8 cellular contexts compared by ENCODE assay signal in the genomic region with DNA sequence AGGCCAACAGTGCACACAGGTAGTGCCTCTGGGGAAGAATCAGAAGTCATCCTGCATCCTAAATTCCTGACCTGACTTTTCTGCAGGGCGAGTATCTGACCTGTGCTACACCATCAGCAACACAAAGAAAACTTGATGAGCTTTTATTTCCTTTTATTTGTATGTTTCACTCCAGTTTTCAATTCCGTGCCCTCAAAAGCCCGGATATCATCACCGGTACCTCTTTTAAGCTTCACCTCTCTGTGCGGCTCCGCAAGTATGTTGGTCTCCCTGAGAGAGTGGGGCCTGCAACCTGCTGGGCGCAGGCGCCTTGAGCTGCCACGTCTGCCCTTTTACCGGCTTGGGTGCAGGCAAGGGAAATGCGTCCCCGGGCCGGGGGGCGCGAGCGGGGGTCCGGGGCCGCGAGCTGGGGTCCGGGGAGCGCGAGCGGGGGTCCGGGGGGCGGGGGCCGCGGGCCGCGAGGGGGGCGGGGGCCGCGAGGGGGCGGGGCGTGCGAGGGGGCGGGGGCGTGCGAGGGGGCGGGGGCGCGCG. TPM values are rescaled to one million over a fixed set of nuclear protein-coding genes. Genes with fewer than 3 reads are reported as not detected.
DNase-seq lines count a peak whose midpoint lies in the region; ATAC-seq and TF ChIP-seq lines count a peak whose summit lies in the region.

No MANE protein-coding gene starts in this region.

- H3K4me1 ChIP-seq in endocrine pancreas (ENCODE audit: control insufficient read depth, insufficient read depth, low read length): no peaks in the 10 kb centered on the region
- H3K4me1 ChIP-seq in mucosa of stomach (ENCODE audit: control insufficient read depth, insufficient read depth, low read length): no peaks in the 10 kb centered on the region
- H3K4me1 ChIP-seq in transverse colon: peaks cover 0 to 9% (median 0%) of the 10 kb centered on the region in 4 donors

- peak overlapping the region; percentile 44 to 61 (median 56) for H3K27ac ChIP-seq in transverse colon

- H3K36me3 ChIP-seq in endocrine pancreas (ENCODE audit: control insufficient read depth, insufficient read depth, low read length) (no peaks in the 10 kb centered on the region), mucosa of stomach (ENCODE audit: control insufficient read depth, insufficient read depth, low read length) (no peaks in the 10 kb centered on the region), transverse colon (no peaks in the 10 kb centered on the region)

- H3K27me3 Mint-ChIP-seq in activated naive CD4-positive, alpha-beta T cell treated with anti-CD3 and anti-CD28 coated beads for 36 hours (ENCODE audit: low read depth): peaks cover 27% of the 10 kb centered on the region

- TF ChIP-seq CTCF in transverse colon (IDR thresholded peaks at IDR 0.05): no peak

- H3K4me3 ChIP-seq in endocrine pancreas (ENCODE audit: control insufficient read depth, insufficient read depth, low read length) (peak overlapping the region; percentile 69), mucosa of stomach (ENCODE audit: low read length) (peak overlapping the region; percentile 25), transverse colon (peak overlapping the region in 2 of 4 donors; percentile 9 to 43)

- intact Hi-C loops in activated naive CD4-positive, alpha-beta T cell treated with anti-CD3 and anti-CD28 coated beads for 36 hours (cut with micrococcal nuclease): no loop called here
- intact Hi-C loops in transverse colon (cut with DNase I; ENCODE audit: low total_unique reads): no loop called here

- H3K27me3 ChIP-seq in endocrine pancreas (ENCODE audit: control insufficient read depth, insufficient read depth, low read length) (no peaks in the 10 kb centered on the region), mucosa of stomach (ENCODE audit: control insufficient read depth, insufficient read depth, low read length) (no peaks in the 10 kb centered on the region), transverse colon (no peaks in the 10 kb centered on the region)

- no peak for ATAC-seq in HG03280 (IDR thresholded peaks at IDR 0.05; ENCODE audit: unreplicated experiment)

- H3K36me3 Mint-ChIP-seq in activated naive CD4-positive, alpha-beta T cell treated with anti-CD3 and anti-CD28 coated beads for 36 hours (ENCODE audit: low read depth): peaks cover 27% of the 10 kb centered on the region

- CTCF ChIA-PET in activated naive CD4-positive, alpha-beta T cell treated with anti-CD3 and anti-CD28 coated beads for 36 hours (lab: Charles Lee): no interaction called here

- DNase-seq in activated naive CD4-positive, alpha-beta T cell treated with anti-CD3 and anti-CD28 coated beads for 36 hours: no peak
- no peak for DNase-seq in activated naive CD4-positive, alpha-beta T cell (lab: John Stamatoyannopoulos, UW)
- peak; percentile 40 for DNase-seq in activated CD4-positive, CD25-positive, alpha-beta regulatory T cell treated with anti-CD3 and anti-CD28 coated beads, Interleukin-2, amount 50 U/mL, for 72 hours
- DNase-seq in transverse colon (peak; percentile 10), LoVo (ENCODE audit: low spot score) (no peak)

- TF ChIP-seq EP300 in transverse colon (IDR thresholded peaks at IDR 0.05; ENCODE audit: low read depth): no peak

- H3K9me3 Mint-ChIP-seq in activated naive CD4-positive, alpha-beta T cell treated with anti-CD3 and anti-CD28 coated beads for 36 hours: peaks cover 33% of the 10 kb centered on the region

- H3K9me3 ChIP-seq in endocrine pancreas (ENCODE audit: control insufficient read depth, low read length) (no peaks in the 10 kb centered on the region), mucosa of stomach (ENCODE audit: control insufficient read depth, low read length) (no peaks in the 10 kb centered on the region), transverse colon (no peaks in the 10 kb centered on the region)

- H3K9ac ChIP-seq in endocrine pancreas (ENCODE audit: control insufficient read depth, insufficient read depth, low read length): peak overlapping the region; percentile 51
- peak overlapping the region; percentile 39 for H3K9ac ChIP-seq in mucosa of stomach (ENCODE audit: low read length)

- no peak overlapping the region for H3K27ac Mint-ChIP-seq in activated naive CD4-positive, alpha-beta T cell treated with anti-CD3 and anti-CD28 coated beads for 36 hours

- in situ Hi-C loops in transverse colon (cut with MboI; ENCODE audit: low pct_ligation_motif_present in 1 of 4, low pct_unique_long_range_greater_than_20kb in 1 of 4, low sequenced_read_pairs in 3 of 4): no loop called here

- H3K4me1 Mint-ChIP-seq in activated naive CD4-positive, alpha-beta T cell treated with anti-CD3 and anti-CD28 coated beads for 36 hours (ENCODE audit: low read depth): peaks cover 8% of the 10 kb centered on the region

- TF ChIP-seq POLR2A in transverse colon (IDR thresholded peaks at IDR 0.05): no peak

- H3K4me3 Mint-ChIP-seq in activated naive CD4-positive, alpha-beta T cell treated with anti-CD3 and anti-CD28 coated beads for 36 hours: peak overlapping the region; percentile 1

- 33 to 50% methylated on average over 1 to 13 of the region's 42 CpGs for WGBS in transverse colon (ENCODE audit: low coverage in 1 of 2), 2 donors

RNA-seq across cellular contexts. Expression of gene DUXA, which starts 4.3 kb away (rescaled TPM):
- not detected for total RNA-seq in activated naive CD4-positive, alpha-beta T cell treated with anti-CD3 and anti-CD28 coated beads for 36 hours
- total RNA-seq in transverse colon: not detected

RNA-seq across cellular contexts. Expression of gene ZNF264, which starts 19.7 kb away (rescaled TPM):
- total RNA-seq in activated naive CD4-positive, alpha-beta T cell treated with anti-CD3 and anti-CD28 coated beads for 36 hours: 10 to 100 TPM; 18.4 to 18.5 TPM
- total RNA-seq in transverse colon: 100 to 1,000 TPM in 1 of 4 donors, 10 to 100 TPM in 3; 24.3 to 166 (median 35.6) TPM

RNA-seq across cellular contexts. Expression of gene ZIM3, which starts 26.6 kb away (rescaled TPM):
- not detected for total RNA-seq in activated naive CD4-positive, alpha-beta T cell treated with anti-CD3 and anti-CD28 coated beads for 36 hours
- not detected for total RNA-seq in transverse colon

RNA-seq across cellular contexts. Expression of gene USP29, which starts 51.8 kb away (rescaled TPM):
- not detected for total RNA-seq in activated naive CD4-positive, alpha-beta T cell treated with anti-CD3 and anti-CD28 coated beads for 36 hours
- total RNA-seq in transverse colon: not detected

RNA-seq across cellular contexts. Expression of gene AURKC, which starts 59.2 kb away (rescaled TPM):
- 1 to 10 TPM in 1 of 2 experiments, under 1 TPM in 1; 0.40 to 1.2 TPM for total RNA-seq in activated naive CD4-positive, alpha-beta T cell treated with anti-CD3 and anti-CD28 coated beads for 36 hours
- not detected for total RNA-seq in transverse colon

Comparison
In these comparisons a context has a peak if more than half of its experiments do, and no peak if none do; other contexts are left out.
1. DNase-seq: peak in activated CD4-positive, CD25-positive, alpha-beta regulatory T cell treated with anti-CD3 and anti-CD28 coated beads, Interleukin-2, amount 50 U/mL, for 72 hours (single experiment) and transverse colon (single experiment); none in activated naive CD4-positive, alpha-beta T cell treated with anti-CD3 and anti-CD28 coated beads for 36 hours (single experiment), activated naive CD4-positive, alpha-beta T cell (0 of 4) and LoVo (single experiment).